In genomic region chr9:137190315-137190853, GRCh38 we compare ENCODE assay signal across 9 cellular contexts. TPM values are rescaled to one million over a fixed set of nuclear protein-coding genes. Genes with fewer than 3 reads are reported as not detected.
DNase-seq lines count a peak whose midpoint lies in the region; ATAC-seq, FAIRE-seq and TF ChIP-seq lines count a peak whose summit lies in the region.
"Had no signal": no experiment of that assay in that cellular context is flagged by ENCODE, and none has a peak within 500 bp of the region (broad histone marks: within the 10 kb centered on the region; RNA-seq: fewer than 3 reads in every experiment).

No MANE protein-coding gene starts in this region.

- no peak for TF ChIP-seq EP300 in A549 (IDR thresholded peaks at IDR 0.05)

- H3K27ac ChIP-seq in A549 (peak overlapping the region in 1 of 2 experiments; percentile 97; a peak in 1 of 6 replicates), HCT116 (ENCODE audit: low read depth, low read length) (peak overlapping the region; percentile 99; the same call in 1 of the 2 replicates), adrenal gland (peak overlapping the region in 3 of 5 donors; percentile 27 to 96 (median 90))

- H4K20me1 ChIP-seq in HCT116 (ENCODE audit: insufficient read depth), result no peaks in the 10 kb centered on the region

- peak overlapping the region; percentile 94 for H3K9ac ChIP-seq in HCT116 (ENCODE audit: low read length)
- H3K9ac ChIP-seq in mucosa of stomach (ENCODE audit: low read length), result peak overlapping the region; percentile 89

- H3K4me1 ChIP-seq in A549 (peaks cover 39% of the 10 kb centered on the region), HCT116 (ENCODE audit: control insufficient read depth in 1 of 2, insufficient read depth in 2 of 2, low read length in 2 of 2) (peaks cover 25 to 44% of the 10 kb centered on the region in 2 experiments), adrenal gland (replicated peaks in 1 of 2) (peaks cover 20 to 32% of the 10 kb centered on the region in 2 donors), mucosa of stomach (ENCODE audit: control insufficient read depth, insufficient read depth, low read length) (peaks cover 46% of the 10 kb centered on the region)

- H2AFZ ChIP-seq in HCT116 (ENCODE audit: low read depth, low read length, poor library complexity, severe bottlenecking), result no peak overlapping the region

- H3K4me2 ChIP-seq in A549 (peak overlapping the region; percentile 99), HCT116 (ENCODE audit: low read length) (peak overlapping the region; percentile 98)

- 94% methylated on average over 3 of the region's 9 CpGs for WGBS in A549 (ENCODE audit: missing lambda C conversion rate)
- WGBS in adrenal gland, 4 donors, result 63 to 90% (median 74%) methylated on average over 3 to 9 of the region's 9 CpGs

- H3K27me3 ChIP-seq in HCT116 (ENCODE audit: insufficient read depth, low read length) (no peaks in the 10 kb centered on the region), adrenal gland (no peaks in the 10 kb centered on the region), mucosa of stomach (ENCODE audit: control insufficient read depth, insufficient read depth, low read length) (no peaks in the 10 kb centered on the region)

- no peak for DNase-seq in A549 (ENCODE audit: low read depth in 1 of 2, low spot score in 1 of 2)
- no peak for DNase-seq in HCT116 (ENCODE audit: low read depth, low spot score)
- DNase-seq in adrenal gland, result no peak
- no peak for DNase-seq in NCI-H1105 treated with DMSO at 0.1 percent for 48 hours (lab: John Stamatoyannopoulos, UW)
- DNase-seq in GM20000 (ENCODE audit: low spot score), result no peak
- DNase-seq in NCI-H1436 (lab: John Stamatoyannopoulos, UW), result no peak
- no peak for DNase-seq in OCI-M2 (lab: John Stamatoyannopoulos, UW; ENCODE audit: unreplicated experiment)
- DNase-seq: dermis blood vessel endothelial cell had no signal

- FAIRE-seq in A549 (lab: Jason Lieb, UNC), result no peak

- H3K36me3 ChIP-seq in HCT116 (ENCODE audit: control insufficient read depth in 1 of 2, insufficient read depth in 2 of 2, low read length in 2 of 2) (peaks cover 0 to 23% of the 10 kb centered on the region in 2 experiments; a peak in 1 of 4 replicates), adrenal gland (replicated peaks in 1 of 2) (peaks cover 0 to 32% of the 10 kb centered on the region in 2 donors), mucosa of stomach (ENCODE audit: control insufficient read depth, insufficient read depth, low read length) (no peaks in the 10 kb centered on the region)

- peak; percentile 31 to 44; a peak in 3 of 6 replicates for ATAC-seq in A549
- ATAC-seq in HCT116, result no peak

- H3K4me3 ChIP-seq in A549 (no peak overlapping the region), HCT116 (replicated peaks in 1 of 2; ENCODE audit: low read depth in 1 of 2, low read length in 2 of 2) (peak overlapping the region in 1 of 2 experiments; percentile 100; a peak in 2 of 4 replicates), adrenal gland (no peak overlapping the region), mucosa of stomach (ENCODE audit: low read length) (no peak overlapping the region)

- POLR2A ChIA-PET in A549 (lab: Yijun Ruan, JAX), result interaction anchor here (2.1 to 3.4 kb wide), 3 partner anchors 11 to 33 kb away, joined by 15 to 38 read pairs (median 20); partner anchors contain the start of genes CYSRT1, RNF208 and TPRN
- POLR2A ChIA-PET in HCT116 (lab: Charles Lee), result interaction anchor here (0.7 to 3.5 kb wide), 2 partner anchors 8 to 64 kb away, joined by 3 to 20 read pairs; no protein-coding TSS in a partner anchor

- peaks cover 57% of the 10 kb centered on the region for H3K79me2 ChIP-seq in HCT116 (ENCODE audit: insufficient read depth, low read length)

- intact Hi-C loops in HCT116 (cut with micrococcal nuclease), result no loop called here
- intact Hi-C loops in adrenal gland (cut with DNase I), result no loop called here

- TF ChIP-seq POLR2A in A549 (IDR thresholded peaks at IDR 0.05; ENCODE audit: low read length), result no peak
- TF ChIP-seq POLR2A in HCT116 (IDR thresholded peaks at IDR 0.05; ENCODE audit: borderline replicate concordance, extremely low read depth, insufficient read depth, insufficient read length), result no peak
- no peak for TF ChIP-seq POLR2A in adrenal gland (IDR thresholded peaks at IDR 0.05)

- CTCF ChIA-PET in A549 (lab: Yijun Ruan, JAX), result interaction anchor here (0.9 to 11.5 kb wide), 14 partner anchors 7 to 126 kb away, joined by 3 to 156 read pairs (median 7); partner anchors contain the start of genes CYSRT1, LRRC26, RNF208 and RNF224
- CTCF ChIA-PET in HCT116 (lab: Charles Lee), result interaction anchor here (0.7 to 1.3 kb wide), 3 partner anchors 70 to 155 kb away, joined by 3 to 4 read pairs (median 3); partner anchors contain the start of gene MAN1B1

- TF ChIP-seq RAD21 in A549 (conservative IDR thresholded peaks at IDR 0.05 in 1 of 2, IDR thresholded peaks at IDR 0.05 in 1 of 2) (peak in 1 of 2 experiments; percentile 35; a peak in 1 of 5 replicates), HCT116 (IDR thresholded peaks at IDR 0.05; ENCODE audit: low read depth) (no peak)

- no peaks in the 10 kb centered on the region for H3K9me2 ChIP-seq in HCT116 (ENCODE audit: insufficient read depth)

- H3K9me3 ChIP-seq in A549 (no peaks in the 10 kb centered on the region), HCT116 (ENCODE audit: control insufficient read depth in 1 of 2, insufficient read depth in 1 of 2, low read depth in 1 of 2, low read length in 2 of 2) (no peaks in the 10 kb centered on the region), adrenal gland (replicated peaks in 1 of 3) (no peaks in the 10 kb centered on the region), mucosa of stomach (ENCODE audit: control insufficient read depth, low read length) (no peaks in the 10 kb centered on the region)

- BruUV-seq in HCT116 (replicated peaks; lab: Mats Ljungman, UMichigan), result no TSS peak

- RAD21 ChIA-PET in HCT116 (lab: Charles Lee; ENCODE audit: low non-redundant PET in 1 of 2, low total read pairs in 2 of 2, uncharacterized antibody in 2 of 2, unreplicated experiment in 2 of 2), result interaction anchor here in 1 of 2 experiments (0.6 kb wide), 1 partner anchor 33 kb away, joined by 5 read pairs; no protein-coding TSS in a partner anchor

- TF ChIP-seq CTCF in A549 (IDR thresholded peaks at IDR 0.05) (no peak), HCT116 (IDR thresholded peaks at IDR 0.05 in 2 of 3, conservative IDR thresholded peaks at IDR 0.05 in 1 of 3; ENCODE audit: borderline replicate concordance in 1 of 3, insufficient read depth in 1 of 3, low read depth in 2 of 3, low read length in 2 of 3) (peak in 2 of 3 experiments; percentile 30 to 40; a peak in 3 of 6 replicates), adrenal gland (IDR thresholded peaks at IDR 0.05) (no peak), GM20000 (IDR thresholded peaks at IDR 0.05; ENCODE audit: extremely low read depth, missing control alignments) (no peak)

RNA-seq across cellular contexts. Expression of gene SSNA1, which starts 1.9 kb away (rescaled TPM):
- polyA plus RNA-seq in A549 (2011; rRNA removed) (52.6 and 54.1 TPM in 2 replicates), A549 (2017; fragmentation: RNase III; extraction: RNeasy Plus Mini Kit Qiagen cat#74134 plus additional on column Dnase treatment) (89.2 to 102 TPM (median 102 TPM) in 3 replicates), adrenal gland (100 to 1,000 TPM in 2 of 3 donors, 10 to 100 TPM in 1; 13.2 to 138 (median 127) TPM)
- polyA plus RNA-seq in A549 (2012; cell fraction: cytosol; rRNA removed), result 201 and 204 TPM in 2 replicates
- 122 and 139 TPM in 2 replicates for polyA plus RNA-seq in A549 (2012; cell fraction: nucleus; rRNA removed)
- 10.9 and 21.7 TPM in 2 replicates for polyA minus RNA-seq in A549 (2011; rRNA and poly(A)+ RNA removed)
- total RNA-seq in HCT116 (2021; ENCODE audit: unreplicated experiment) (84.7 TPM), adrenal gland (10 to 100 TPM; 50.0 to 98.1 (median 65.4) TPM)
- 101 and 102 TPM in 2 replicates for polyA plus RNA-seq in HCT116 (2012)

RNA-seq across cellular contexts. Expression of gene ANAPC2, which starts 2.0 kb away (rescaled TPM):
- polyA plus RNA-seq in A549 (2011; rRNA removed) (17.5 and 22.3 TPM in 2 replicates), A549 (2017; fragmentation: RNase III; extraction: RNeasy Plus Mini Kit Qiagen cat#74134 plus additional on column Dnase treatment) (35.4 to 40.7 TPM (median 39.9 TPM) in 3 replicates), adrenal gland (100 to 1,000 TPM in 1 of 3 donors, 10 to 100 TPM in 1, 1 to 10 TPM in 1; 7.1 to 162 (median 89.7) TPM)
- 37.1 and 48.9 TPM in 2 replicates for polyA plus RNA-seq in A549 (2012; cell fraction: cytosol; rRNA removed)
- polyA plus RNA-seq in A549 (2012; cell fraction: nucleus; rRNA removed), result 202 and 265 TPM in 2 replicates
- 18.9 and 25.5 TPM in 2 replicates for polyA minus RNA-seq in A549 (2011; rRNA and poly(A)+ RNA removed)
- total RNA-seq in HCT116 (2021; ENCODE audit: unreplicated experiment) (75.5 TPM), adrenal gland (10 to 100 TPM; 21.2 to 72.1 (median 32.0) TPM)
- polyA plus RNA-seq in HCT116 (2012), result 54.9 and 61.4 TPM in 2 replicates

RNA-seq across cellular contexts. Expression of gene TPRN, which starts 10.2 kb away (rescaled TPM):
- polyA plus RNA-seq in A549 (2011; rRNA removed), result 2.1 and 2.4 TPM in 2 replicates
- 4.1 and 5.3 TPM in 2 replicates for polyA plus RNA-seq in A549 (2012; cell fraction: cytosol; rRNA removed)
- polyA plus RNA-seq in A549 (2012; cell fraction: nucleus; rRNA removed), result 8.4 and 12.0 TPM in 2 replicates
- polyA plus RNA-seq in A549 (2017; fragmentation: RNase III; extraction: RNeasy Plus Mini Kit Qiagen cat#74134 plus additional on column Dnase treatment), result 5.3 to 6.5 TPM (median 6.3 TPM) in 3 replicates
- 1.7 and 3.1 TPM in 2 replicates for polyA minus RNA-seq in A549 (2011; rRNA and poly(A)+ RNA removed)
- 24.9 TPM for total RNA-seq in HCT116 (2021; ENCODE audit: unreplicated experiment)
- 14.4 and 15.3 TPM in 2 replicates for polyA plus RNA-seq in HCT116 (2012)
- 10 to 100 TPM in 5 of 8 donors, 1 to 10 TPM in 3; 5.0 to 23.5 (median 11.0) TPM for total RNA-seq in adrenal gland
- 1 to 10 TPM; 1.4 to 7.6 (median 3.4) TPM for polyA plus RNA-seq in adrenal gland

RNA-seq across cellular contexts. Expression of gene TMEM203, which starts 15.1 kb away (rescaled TPM):
- polyA plus RNA-seq in A549 (2011; rRNA removed) (47.3 and 51.8 TPM in 2 replicates), A549 (2017; fragmentation: RNase III; extraction: RNeasy Plus Mini Kit Qiagen cat#74134 plus additional on column Dnase treatment) (29.2 to 31.0 TPM (median 31.0 TPM) in 3 replicates), adrenal gland (10 to 100 TPM; 21.7 to 30.2 (median 28.4) TPM)
- 39.8 and 50.2 TPM in 2 replicates for polyA plus RNA-seq in A549 (2012; cell fraction: cytosol; rRNA removed)
- polyA plus RNA-seq in A549 (2012; cell fraction: nucleus; rRNA removed), result 26.1 and 31.1 TPM in 2 replicates
- polyA minus RNA-seq in A549 (2011; rRNA and poly(A)+ RNA removed), result 21.3 and 25.7 TPM in 2 replicates
- total RNA-seq in HCT116 (2021; ENCODE audit: unreplicated experiment) (45.0 TPM), adrenal gland (10 to 100 TPM; 35.8 to 48.4 (median 42.3) TPM)
- polyA plus RNA-seq in HCT116 (2012), result 24.0 and 32.2 TPM in 2 replicates

RNA-seq across cellular contexts. Expression of gene NDOR1, which starts 15.1 kb away (rescaled TPM):
- polyA plus RNA-seq in A549 (2011; rRNA removed), result 5.6 and 6.4 TPM in 2 replicates
- polyA plus RNA-seq in A549 (2012; cell fraction: cytosol; rRNA removed), result 16.4 and 23.9 TPM in 2 replicates
- 99.7 and 138 TPM in 2 replicates for polyA plus RNA-seq in A549 (2012; cell fraction: nucleus; rRNA removed)
- 17.9 to 19.5 TPM (median 17.9 TPM) in 3 replicates for polyA plus RNA-seq in A549 (2017; fragmentation: RNase III; extraction: RNeasy Plus Mini Kit Qiagen cat#74134 plus additional on column Dnase treatment)
- polyA minus RNA-seq in A549 (2011; rRNA and poly(A)+ RNA removed), result 3.3 and 4.8 TPM in 2 replicates
- total RNA-seq in HCT116 (2021; ENCODE audit: unreplicated experiment), result 28.4 TPM
- 9.7 and 10.8 TPM in 2 replicates for polyA plus RNA-seq in HCT116 (2012)
- total RNA-seq in adrenal gland, result 10 to 100 TPM in 7 of 8 donors, 1 to 10 TPM in 1; 9.5 to 21.4 (median 13.7) TPM
- polyA plus RNA-seq in adrenal gland, result 10 to 100 TPM in 2 of 3 donors, 1 to 10 TPM in 1; 1.6 to 36.4 (median 14.9) TPM

Comparison
In these comparisons a context has a peak if more than half of its experiments do, and no peak if none do; other contexts are left out.
1. CTCF ChIP-seq: peak in HCT116 (2 of 3); none in A549 (single experiment), adrenal gland (0 of 6) and GM20000 (single experiment).
2. Of the 6 proteins assayed by ChIP-seq in both A549 and HCT116: peak only in A549: none; only in HCT116: CTCF; in both: none; in neither: 4; mixed calls (peak in some experiments, not most) for 1.